ENCODE assay signal across 8 cellular contexts in the genomic region with DNA sequence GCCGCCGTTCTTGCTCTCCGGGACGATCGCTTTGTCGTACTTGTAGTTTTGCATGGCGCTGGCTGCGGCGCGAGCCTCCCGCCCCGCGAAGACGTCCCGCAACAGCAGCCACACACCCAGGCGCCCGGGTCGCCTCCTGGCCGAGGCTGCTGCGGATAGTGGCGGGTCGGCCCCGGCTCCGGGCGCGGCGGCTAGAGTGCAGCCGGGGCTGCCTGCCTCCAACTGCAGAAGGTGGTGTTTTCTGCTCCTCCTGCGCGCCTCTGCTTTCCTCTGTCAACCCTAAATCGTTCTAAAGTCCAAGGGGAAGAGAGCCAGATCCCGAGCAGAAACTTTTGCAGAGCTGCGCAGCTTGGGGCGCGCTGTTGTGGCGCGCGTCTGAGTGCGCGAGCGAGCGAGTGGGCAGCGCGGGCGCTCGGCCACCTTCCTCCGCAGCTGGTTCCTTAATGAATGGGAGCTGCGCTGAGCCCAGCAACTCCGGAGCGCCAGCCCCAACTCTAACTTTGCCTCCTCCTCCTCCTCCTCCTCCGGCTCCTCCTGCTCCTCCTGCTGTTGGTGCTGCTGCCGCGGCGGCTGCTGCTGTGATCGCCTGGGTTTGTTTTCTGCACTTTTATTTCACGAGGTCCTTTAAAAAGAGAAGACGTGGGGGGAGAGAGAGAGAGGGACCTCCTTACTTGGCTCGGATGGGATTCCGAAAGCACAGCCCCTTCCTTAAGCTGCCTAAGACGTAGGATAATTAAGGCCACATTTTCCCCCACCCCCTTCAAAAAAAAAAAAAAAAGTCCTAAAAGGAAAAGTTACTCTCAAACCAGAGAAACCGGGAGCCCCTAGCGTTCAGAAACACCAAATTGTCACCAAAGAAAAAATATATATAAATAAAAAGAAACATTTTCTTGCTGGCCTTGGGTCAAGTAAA. TPM values are rescaled to one million over a fixed set of nuclear protein-coding genes. Genes with fewer than 3 reads are reported as not detected.
A peak's percentile ranks its signal among the peaks of the same experiment; 100 is the strongest.
DNase-seq lines count a peak whose midpoint lies in the region; ATAC-seq and TF ChIP-seq lines count a peak whose summit lies in the region.

TSS of gene PLPP3 (minus strand) at position 601 of the 913 bp plus-strand sequence. CDS start at position 54, 547 bp downstream.

- H3K9me3 Mint-ChIP-seq in activated naive CD8-positive, alpha-beta T cell treated with anti-CD3 and anti-CD28 coated beads, Interleukin-2, amount 50 U/mL, for 24 hours, result no peaks in the 10 kb centered on the region
- no peaks in the 10 kb centered on the region for H3K9me3 Mint-ChIP-seq in neural crest cell

- peaks cover 9% of the 10 kb centered on the region for H3K4me1 Mint-ChIP-seq in activated naive CD8-positive, alpha-beta T cell treated with anti-CD3 and anti-CD28 coated beads, Interleukin-2, amount 50 U/mL, for 24 hours
- peaks cover 41% of the 10 kb centered on the region for H3K4me1 Mint-ChIP-seq in neural crest cell

- no peaks in the 10 kb centered on the region for H3K36me3 Mint-ChIP-seq in activated naive CD8-positive, alpha-beta T cell treated with anti-CD3 and anti-CD28 coated beads, Interleukin-2, amount 50 U/mL, for 24 hours (ENCODE audit: low read depth)
- H3K36me3 Mint-ChIP-seq in neural crest cell (ENCODE audit: low read depth), result no peaks in the 10 kb centered on the region

- no peak within 1 kb of the TSS for H3K27ac Mint-ChIP-seq in activated naive CD8-positive, alpha-beta T cell treated with anti-CD3 and anti-CD28 coated beads, Interleukin-2, amount 50 U/mL, for 24 hours
- H3K27ac Mint-ChIP-seq in neural crest cell (ENCODE audit: unreplicated experiment), result peak within 1 kb of the TSS; percentile 98

- ATAC-seq in activated naive CD8-positive, alpha-beta T cell treated with anti-CD3 and anti-CD28 coated beads, Interleukin-2, amount 50 U/mL, for 24 hours, result peak; percentile 46

- DNase-seq in COR-L47 (lab: John Stamatoyannopoulos, UW) (peak; percentile 29), H4 (ENCODE audit: low spot score) (peak; percentile 88), NCI-H460 (ENCODE audit: extremely low read depth, low read depth) (peak; percentile 77), glomerular visceral epithelial cell (ENCODE audit: extremely low spot score) (peak; percentile 91), neural crest cell (ENCODE audit: low read depth, low spot score) (peak; percentile 68), OCI-M2 (lab: John Stamatoyannopoulos, UW; ENCODE audit: unreplicated experiment) (no peak), GF-D8 (lab: John Stamatoyannopoulos, UW) (no peak)
- DNase-seq in activated naive CD8-positive, alpha-beta T cell treated with anti-CD3 and anti-CD28 coated beads, Interleukin-2, amount 50 U/mL, for 24 hours, result peak; percentile 14

- peak within 1 kb of the TSS; percentile 72 for H3K4me3 Mint-ChIP-seq in activated naive CD8-positive, alpha-beta T cell treated with anti-CD3 and anti-CD28 coated beads, Interleukin-2, amount 50 U/mL, for 24 hours
- peak within 1 kb of the TSS; percentile 99 for H3K4me3 Mint-ChIP-seq in neural crest cell

- TF ChIP-seq CTCF in neural crest cell (conservative IDR thresholded peaks at IDR 0.05), result peak; percentile 76

- peaks cover 45% of the 10 kb centered on the region for H3K27me3 Mint-ChIP-seq in activated naive CD8-positive, alpha-beta T cell treated with anti-CD3 and anti-CD28 coated beads, Interleukin-2, amount 50 U/mL, for 24 hours
- no peaks in the 10 kb centered on the region for H3K27me3 Mint-ChIP-seq in neural crest cell (ENCODE audit: low read depth)

RNA-seq across cellular contexts. Expression of gene PLPP3, which starts in this region (rescaled TPM):
- 5.8 and 7.9 TPM in 2 replicates for total RNA-seq in H4 (2014; rRNA removed; shearing (Covaris generic))
- total RNA-seq in NCI-H460 (2014; rRNA removed; shearing (Covaris generic)), result 11.1 and 11.4 TPM in 2 replicates
- polyA plus RNA-seq in NCI-H460 (2014; cell fraction: nucleus; rRNA removed), result 2.7 and 4.9 TPM in 2 replicates
- 21.2 and 24.7 TPM in 2 replicates for total RNA-seq in neural crest cell

Comparison
In these comparisons a context has a peak if more than half of its experiments do, and no peak if none do; other contexts are left out.
1. DNase-seq: peak in COR-L47 (single experiment), H4 (single experiment), NCI-H460 (single experiment), activated naive CD8-positive, alpha-beta T cell treated with anti-CD3 and anti-CD28 coated beads, Interleukin-2, amount 50 U/mL, for 24 hours (single experiment), glomerular visceral epithelial cell (single experiment) and neural crest cell (single experiment); none in OCI-M2 (single experiment) and GF-D8 (single experiment).